ENCODE assay signal across 9 cellular contexts in genomic region chr16:22190169-22191088, GRCh38. TPM values are rescaled to one million over a fixed set of nuclear protein-coding genes. Genes with fewer than 3 reads are reported as not detected.
DNase-seq lines count a peak whose midpoint lies in the region; ATAC-seq and TF ChIP-seq lines count a peak whose summit lies in the region.
"Had no signal": no experiment of that assay in that cellular context is flagged by ENCODE, and none has a peak within 500 bp of the region (broad histone marks: within the 10 kb centered on the region; RNA-seq: fewer than 3 reads in every experiment).

No MANE protein-coding gene starts in this region.

- peak overlapping the region; percentile 97 for H3K27ac ChIP-seq in caudate nucleus (ENCODE audit: low read depth, low read length)

- intact Hi-C loops in activated B cell treated with CpG ODN at 0.5 μM for 24 hours (cut with micrococcal nuclease): loop anchor here (1.0 to 10.0 kb wide), 9 partner anchors 9 to 1290 kb away; partner anchors contain the start of genes CDR2, DCUN1D3, EEF2K and LYRM1

- peak overlapping the region; percentile 95 for H3K4me3 Mint-ChIP-seq in activated B cell treated with CpG ODN at 0.5 μM for 24 hours

- CTCF ChIA-PET in activated B cell treated with CpG ODN at 0.5 μM for 24 hours (lab: Charles Lee): interaction anchor here (0.6 to 3.2 kb wide), 5 partner anchors 9 to 239 kb away, joined by 3 to 24 read pairs (median 3); partner anchors contain the start of genes EEF2K and POLR3E

- peaks cover 2% of the 10 kb centered on the region for H3K9me3 Mint-ChIP-seq in activated B cell treated with CpG ODN at 0.5 μM for 24 hours

- no peaks in the 10 kb centered on the region for H3K27me3 Mint-ChIP-seq in activated B cell treated with CpG ODN at 0.5 μM for 24 hours

- POLR2A ChIA-PET in activated B cell treated with CpG ODN at 0.5 μM for 24 hours (lab: Charles Lee): interaction anchor here (1.0 to 8.8 kb wide), 12 partner anchors 9 to 1514 kb away, joined by 3 to 154 read pairs (median 10); partner anchors contain the start of genes EEF2K, LYRM1, MOSMO and POLR3E

- H3K27ac Mint-ChIP-seq in activated B cell treated with CpG ODN at 0.5 μM for 24 hours: peak overlapping the region; percentile 100

- ATAC-seq in GM19023 (IDR thresholded peaks at IDR 0.05; ENCODE audit: unreplicated experiment) (peak; percentile 63), HG03196 (IDR thresholded peaks at IDR 0.05; ENCODE audit: unreplicated experiment) (peak; percentile 54), activated B cell treated with CpG ODN at 0.5 μM for 24 hours (ENCODE audit: low read depth) (peak; percentile 65)

- DNase-seq in AG09319 (ENCODE audit: extremely low read depth, low read depth): peak; percentile 100
- DNase-seq in NCI-H226: peak; percentile 94
- peak; percentile 98 for DNase-seq in activated B cell treated with CpG ODN at 0.5 μM for 24 hours
- peak; percentile 97 to 100 (median 100) for DNase-seq in caudate nucleus (lab: John Stamatoyannopoulos, UW)
- DNase-seq in iris pigment epithelial cell (ENCODE audit: low read depth): peak; percentile 99
- DNase-seq in stimulated activated CD4-positive, alpha-beta T cell treated with anti-CD3 and anti-CD28 coated beads, Interleukin-12 subunit alpha, Interleukin-12 subunit beta, amount 100 ng/mL, for 24 hours (ENCODE audit: low read depth in 2 of 2): peak; percentile 99 to 100

- peaks cover 2% of the 10 kb centered on the region for H3K36me3 Mint-ChIP-seq in activated B cell treated with CpG ODN at 0.5 μM for 24 hours (ENCODE audit: low read depth)

- TF ChIP-seq CTCF in AG09319 (IDR thresholded peaks at IDR 0.05; ENCODE audit: low read depth, low read length) (no peak), activated B cell treated with CpG ODN at 0.5 μM for 24 hours (IDR thresholded peaks at IDR 0.05) (no peak)

- peaks cover 73% of the 10 kb centered on the region for H3K4me1 Mint-ChIP-seq in activated B cell treated with CpG ODN at 0.5 μM for 24 hours

RNA-seq across cellular contexts. Expression of gene EEF2K, which starts 15.6 kb away (rescaled TPM):
- total RNA-seq in activated B cell treated with CpG ODN at 0.5 μM for 24 hours: 26.5 and 29.7 TPM in 2 replicates

RNA-seq across cellular contexts. Expression of gene SDR42E2, which starts 28.1 kb away (rescaled TPM):
- total RNA-seq in activated B cell treated with CpG ODN at 0.5 μM for 24 hours: 0.18 and 0.22 TPM in 2 replicates
- total RNA-seq: activated CD8-positive, alpha-beta memory T cell treated with anti-CD3 and anti-CD28 coated beads for 36 hours had no signal

Comparison
In these comparisons a context has a peak if more than half of its experiments do, and no peak if none do; other contexts are left out.
1. Peak in every context shown above with its lines: DNase-seq, ATAC-seq and H3K27ac ChIP-seq.